ENCODE assay signal across 16 cellular contexts in the genomic region with DNA sequence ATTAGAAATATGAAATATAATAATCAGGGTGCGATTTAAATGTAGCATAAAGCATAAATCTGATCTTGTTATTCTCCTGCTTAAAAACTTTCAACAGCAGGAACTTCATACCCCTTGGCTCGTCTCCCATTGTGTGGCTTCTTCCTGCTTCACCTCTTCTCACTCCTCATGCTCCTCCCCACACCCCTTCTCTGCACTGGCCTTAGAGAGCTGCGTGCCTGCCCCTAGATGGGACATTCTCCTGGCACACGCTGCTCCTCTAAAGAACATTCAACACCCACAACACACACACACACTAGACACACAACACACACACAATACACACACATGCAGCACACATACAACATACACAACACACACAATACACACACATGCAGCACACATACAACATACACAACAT.
A peak's percentile ranks its signal among the peaks of the same experiment; 100 is the strongest.
DNase-seq lines count a peak whose midpoint lies in the region; ATAC-seq and TF ChIP-seq lines count a peak whose summit lies in the region.
"Had no signal": no experiment of that assay in that cellular context is flagged by ENCODE, and none has a peak within 500 bp of the region (broad histone marks: within the 10 kb centered on the region; RNA-seq: fewer than 3 reads in every experiment).

No MANE protein-coding gene starts in this region.

- DNase-seq in GM23248 = peak; percentile 22
- no peak for DNase-seq in T-helper 17 cell
- no peak for DNase-seq in glutamatergic neuron
- no peak for DNase-seq in psoas muscle
- no peak for DNase-seq in NCI-H1105 treated with DMSO at 0.1 percent for 48 hours (lab: John Stamatoyannopoulos, UW)
- DNase-seq in activated naive CD4-positive, alpha-beta T cell treated with Interleukin-2 at 50 U/mL for 16 hours = no peak
- DNase-seq in activated effector memory CD4-positive, alpha-beta T cell treated with Interleukin-2 at 50 U/mL for 16 hours = no peak
- DNase-seq: activated CD4-positive, alpha-beta T cell treated with anti-CD3 and anti-CD28 coated beads, Interleukin-2, amount 50 U/mL, for 4 hours; activated T-cell treated with anti-CD3 and anti-CD28 coated beads, Interleukin-2, amount 50 U/mL, for 72 hours; islet precursor cell; MM.1S; NCI-H2029; NCI-H526 had no signal

- peaks cover 2% of the 10 kb centered on the region for H3K9me3 Mint-ChIP-seq in glutamatergic neuron (ENCODE audit: unreplicated experiment)
- H3K9me3 Mint-ChIP-seq: activated T-cell treated with anti-CD3 and anti-CD28 coated beads, Interleukin-2, amount 50 U/mL, for 72 hours had no signal

- H3K9me3 ChIP-seq in GM23248 (ENCODE audit: low read depth) (no peaks in the 10 kb centered on the region), T-helper 17 cell (ENCODE audit: control insufficient read depth, low read length, poor library complexity, severe bottlenecking) (no peaks in the 10 kb centered on the region), psoas muscle (no peaks in the 10 kb centered on the region)

- in situ Hi-C loops in GM23248 (cut with MboI) = no loop called here

- H3K27ac Mint-ChIP-seq in T-helper 17 cell (no peak overlapping the region), glutamatergic neuron (ENCODE audit: unreplicated experiment) (peak overlapping the region; percentile 40)
- H3K27ac Mint-ChIP-seq: activated T-cell treated with anti-CD3 and anti-CD28 coated beads, Interleukin-2, amount 50 U/mL, for 72 hours; B cell had no signal

- H3K9me2 ChIP-seq in GM23248 (ENCODE audit: insufficient read depth) = no peaks in the 10 kb centered on the region

- H3K4me1 Mint-ChIP-seq in T-helper 17 cell (peaks cover 25% of the 10 kb centered on the region), glutamatergic neuron (ENCODE audit: low read depth, unreplicated experiment) (peaks cover 22% of the 10 kb centered on the region)

- no peak overlapping the region for H3K9ac ChIP-seq in GM23248

- peaks cover 22% of the 10 kb centered on the region for H3K4me1 ChIP-seq in GM23248 (ENCODE audit: insufficient read depth)
- peaks cover 56% of the 10 kb centered on the region for H3K4me1 ChIP-seq in psoas muscle

- H3K36me3 Mint-ChIP-seq in T-helper 17 cell (ENCODE audit: low read depth) = peaks cover 5% of the 10 kb centered on the region
- H3K36me3 Mint-ChIP-seq in glutamatergic neuron (ENCODE audit: unreplicated experiment) = no peaks in the 10 kb centered on the region

- peaks cover 3% of the 10 kb centered on the region; the same call in 1 of the 2 replicates for H4K20me1 ChIP-seq in GM23248 (ENCODE audit: insufficient read depth)

- peaks cover 89% of the 10 kb centered on the region for H3K79me2 ChIP-seq in GM23248 (ENCODE audit: insufficient read depth)

- H3K36me3 ChIP-seq in GM23248 (ENCODE audit: low read depth) (no peaks in the 10 kb centered on the region), psoas muscle (ENCODE audit: insufficient read depth in 1 of 2, low read depth in 1 of 2) (peaks cover 0 to 2% of the 10 kb centered on the region in 2 donors)

- intact Hi-C loops in psoas muscle (cut with DNase I) = no loop called here

- no peak overlapping the region for H3K27ac ChIP-seq in GM23248
- no peak overlapping the region for H3K27ac ChIP-seq in psoas muscle

- no peak for ATAC-seq in T-helper 17 cell
- ATAC-seq in psoas muscle = peak in 3 of 4 donors; percentile 40 to 61 (median 54)
- ATAC-seq in HG03520 (IDR thresholded peaks at IDR 0.05; ENCODE audit: unreplicated experiment) = no peak
- ATAC-seq: activated T-cell treated with anti-CD3 and anti-CD28 coated beads, Interleukin-2, amount 50 U/mL, for 72 hours; SK-N-SH treated with all-trans-retinoic acid at 6 μM for 48 hours had no signal

- H3F3A ChIP-seq in GM23248 (ENCODE audit: insufficient read depth) = peaks cover 8% of the 10 kb centered on the region; the same call in 1 of the 2 replicates

- H2AFZ ChIP-seq in GM23248 = no peak overlapping the region

- no peak overlapping the region for H3K4me2 ChIP-seq in GM23248 (ENCODE audit: unreplicated experiment)

- H3K27me3 ChIP-seq in GM23248 (replicated peaks; ENCODE audit: insufficient read depth) (no peaks in the 10 kb centered on the region), psoas muscle (ENCODE audit: insufficient read depth in 3 of 3, low read length in 2 of 3) (no peaks in the 10 kb centered on the region)

- WGBS in GM23248 (ENCODE audit: low coverage in 1 of 2, low lambda C conversion rate in 2 of 2, missing lambda C conversion rate in 2 of 2), 2 experiments = 72 to 79% methylated on average over 4 of the region's 4 CpGs
- 40 to 56% (median 45%) methylated on average over 4 of the region's 4 CpGs for WGBS in psoas muscle, 3 donors

- H3K4me3 ChIP-seq in GM23248 (no peak overlapping the region), psoas muscle (no peak overlapping the region)

- TF ChIP-seq CTCF in glutamatergic neuron (IDR thresholded peaks at IDR 0.05; ENCODE audit: partially characterized antibody, unreplicated experiment) (no peak), psoas muscle (IDR thresholded peaks at IDR 0.05) (no peak)

- H3K4me3 Mint-ChIP-seq in T-helper 17 cell = peak overlapping the region; percentile 6
- no peak overlapping the region for H3K4me3 Mint-ChIP-seq in glutamatergic neuron (ENCODE audit: unreplicated experiment)
- H3K4me3 Mint-ChIP-seq: activated T-cell treated with anti-CD3 and anti-CD28 coated beads, Interleukin-2, amount 50 U/mL, for 72 hours; B cell had no signal

- no peaks in the 10 kb centered on the region for H3K27me3 Mint-ChIP-seq in T-helper 17 cell
- H3K27me3 Mint-ChIP-seq in glutamatergic neuron (ENCODE audit: unreplicated experiment) = no peaks in the 10 kb centered on the region
- H3K27me3 Mint-ChIP-seq: B cell had no signal

Comparison
In these comparisons a context has a peak if more than half of its experiments do, and no peak if none do; other contexts are left out.
1. ATAC-seq: peak in psoas muscle (3 of 4); none in T-helper 17 cell (single experiment) and HG03520 (single experiment).